Comparison of ENCODE assay signal across 8 cellular contexts in genomic region chr18:25351773-25352628, GRCh38. TPM values are rescaled to one million over a fixed set of nuclear protein-coding genes. Genes with fewer than 3 reads are reported as not detected.
DNase-seq lines count a peak whose midpoint lies in the region; ATAC-seq, FAIRE-seq and TF ChIP-seq lines count a peak whose summit lies in the region.

ZNF521 (minus strand) TSS chr18:25352166; CDS start chr18:25350946, 1,220 bp downstream.

- no peaks in the 10 kb centered on the region for H3K27me3 ChIP-seq in rectal smooth muscle tissue (ENCODE audit: control insufficient read depth, insufficient read depth, low read length)

- H3K36me3 Mint-ChIP-seq in T-helper 2 cell treated with Interferon-gamma antibody and Interleukin-4, amounts not matched to agents 5 μg/mL and 100 μg/mL, for 36 hours (ENCODE audit: low read depth), result no peaks in the 10 kb centered on the region

- H3K4me1 ChIP-seq in rectal smooth muscle tissue (ENCODE audit: control insufficient read depth, insufficient read depth, low read length), result no peaks in the 10 kb centered on the region

- peak; percentile 24 for FAIRE-seq in GM12892 (lab: Jason Lieb, UNC)

- H3K36me3 ChIP-seq in rectal smooth muscle tissue (ENCODE audit: control insufficient read depth, insufficient read depth, low read length), result no peaks in the 10 kb centered on the region

- peak within 1 kb of the TSS; percentile 89 for H3K4me3 ChIP-seq in rectal smooth muscle tissue (ENCODE audit: low read length)

- peak; percentile 75 for ATAC-seq in HG02852 (IDR thresholded peaks at IDR 0.05; ENCODE audit: unreplicated experiment)

- H3K4me1 Mint-ChIP-seq in T-helper 2 cell treated with Interferon-gamma antibody and Interleukin-4, amounts not matched to agents 5 μg/mL and 100 μg/mL, for 36 hours (ENCODE audit: low read depth), result peaks cover 8% of the 10 kb centered on the region

- in situ Hi-C loops in T47D (cut with HindIII; ENCODE audit: low pct_unique_long_range_greater_than_20kb, low sequenced_read_pairs), result no loop called here

- DNase-seq in GM12892 (ENCODE audit: insufficient read length) (peak; percentile 42), NCI-H146 treated with DMSO at 0.1 percent for 48 hours (lab: John Stamatoyannopoulos, UW; ENCODE audit: unreplicated experiment) (peak; percentile 78), T47D (ENCODE audit: low read depth in 1 of 2, low spot score in 1 of 2) (peak; percentile 68 to 84), iPS DF 19.7 (ENCODE audit: low read depth, low spot score) (peak; percentile 56), GM19240 (ENCODE audit: insufficient read length, low spot score) (no peak)
- DNase-seq in T-helper 2 cell treated with Interferon-gamma antibody and Interleukin-4, amounts not matched to agents 5 μg/mL and 100 μg/mL, for 36 hours (ENCODE audit: low spot score), result peak; percentile 40

- H3K9ac ChIP-seq in rectal smooth muscle tissue (ENCODE audit: low read length), result peak within 1 kb of the TSS; percentile 73

- H3K9me3 Mint-ChIP-seq in T-helper 2 cell treated with Interferon-gamma antibody and Interleukin-4, amounts not matched to agents 5 μg/mL and 100 μg/mL, for 36 hours, result no peaks in the 10 kb centered on the region

- H3K27me3 Mint-ChIP-seq in T-helper 2 cell treated with Interferon-gamma antibody and Interleukin-4, amounts not matched to agents 5 μg/mL and 100 μg/mL, for 36 hours (ENCODE audit: low read depth), result peaks cover 67% of the 10 kb centered on the region

- no peak for TF ChIP-seq POLR2A in GM12892 (IDR thresholded peaks at IDR 0.05; ENCODE audit: low read depth, low read length)

- H3K4me3 Mint-ChIP-seq in T-helper 2 cell treated with Interferon-gamma antibody and Interleukin-4, amounts not matched to agents 5 μg/mL and 100 μg/mL, for 36 hours, result peak within 1 kb of the TSS; percentile 71

- H3K27ac ChIP-seq in rectal smooth muscle tissue (ENCODE audit: low read depth, low read length), result peak within 1 kb of the TSS; percentile 70

- H3K27ac Mint-ChIP-seq in T-helper 2 cell treated with Interferon-gamma antibody and Interleukin-4, amounts not matched to agents 5 μg/mL and 100 μg/mL, for 36 hours, result no peak within 1 kb of the TSS

RNA-seq across cellular contexts. Expression of gene ZNF521, which starts in this region (rescaled TPM):
- polyA plus RNA-seq in GM12892 (2012; ENCODE audit: missing spikeins), result not detected
